In genomic region chr1:230822092-230822581, GRCh38 we compare ENCODE assay signal across 19 cellular contexts. TPM values are rescaled to one million over a fixed set of nuclear protein-coding genes. Genes with fewer than 3 reads are reported as not detected.
DNase-seq lines count a peak whose midpoint lies in the region; ATAC-seq and TF ChIP-seq lines count a peak whose summit lies in the region.
"Had no signal": no experiment of that assay in that cellular context is flagged by ENCODE, and none has a peak within 500 bp of the region (broad histone marks: within the 10 kb centered on the region; RNA-seq: fewer than 3 reads in every experiment).

No MANE protein-coding gene starts in this region.

- H3F3A ChIP-seq in GM23338 (replicated peaks; ENCODE audit: low read depth): no peaks in the 10 kb centered on the region

- DNase-seq in GM03348 (ENCODE audit: low spot score): peak; percentile 84
- peak; percentile 58 for DNase-seq in dedifferentiated amniotic fluid mesenchymal stem cell (ENCODE audit: extremely low spot score)
- DNase-seq in islet precursor cell: peak; percentile 14
- peak in 1 of 2 donors; percentile 87 for DNase-seq in suprapubic skin (ENCODE audit: low spot score in 2 of 2)
- no peak for DNase-seq in GM23338 (ENCODE audit: low spot score)
- DNase-seq in DMS53 treated with DMSO at 0.1 percent for 48 hours (lab: John Stamatoyannopoulos, UW; ENCODE audit: unreplicated experiment): no peak
- no peak for DNase-seq in stimulated activated naive CD4-positive, alpha-beta T cell treated with Interleukin-2 at 50 U/mL for 16 hours (lab: John Stamatoyannopoulos, UW)
- DNase-seq: activated CD4-positive, CD25-positive, alpha-beta regulatory T cell treated with anti-CD3 and anti-CD28 coated beads, Interleukin-2, amount 50 U/mL, for 72 hours; activated naive CD4-positive, alpha-beta T cell treated with anti-CD3 and anti-CD28 coated beads, Interleukin-2, amount 50 U/mL, for 16 hours; central memory CD4-positive, alpha-beta T cell; DND-41; NCI-H82; stomach; T-helper 17 cell had no signal

- H3K27ac Mint-ChIP-seq in GM23338: no peak overlapping the region
- H3K27ac Mint-ChIP-seq: CD14-positive monocyte, memory B cell, T-helper 17 cell had no signal

- WGBS in suprapubic skin: 53% methylated on average over 9 of the region's 13 CpGs

- no peaks in the 10 kb centered on the region; the same call in 1 of the 2 replicates for H4K20me1 ChIP-seq in GM23338 (replicated peaks; ENCODE audit: insufficient read depth)

- no peak for TF ChIP-seq POLR2A in suprapubic skin (IDR thresholded peaks at IDR 0.05)

- H3K9me2 ChIP-seq in GM23338 (ENCODE audit: insufficient read depth): no peaks in the 10 kb centered on the region; the same call in 1 of the 2 replicates

- H3K4me3 Mint-ChIP-seq in GM23338: no peak overlapping the region
- H3K4me3 Mint-ChIP-seq: CD14-positive monocyte, memory B cell, T-helper 17 cell had no signal

- H3K36me3 ChIP-seq in suprapubic skin (no peaks in the 10 kb centered on the region), GM23338 (ENCODE audit: insufficient read depth) (no peaks in the 10 kb centered on the region)
- H3K36me3 ChIP-seq: neutrophil, stomach had no signal

- no peaks in the 10 kb centered on the region for H3K9me3 Mint-ChIP-seq in GM23338
- H3K9me3 Mint-ChIP-seq: memory B cell had no signal

- no peaks in the 10 kb centered on the region for H3K4me1 Mint-ChIP-seq in GM23338
- H3K4me1 Mint-ChIP-seq: memory B cell had no signal

- H3K27ac ChIP-seq in suprapubic skin: peak overlapping the region; percentile 16
- H3K27ac ChIP-seq in GM23338 (ENCODE audit: low read depth): no peak overlapping the region
- H3K27ac ChIP-seq: epithelial cell of prostate, neutrophil had no signal

- no peak for TF ChIP-seq CTCF in suprapubic skin (IDR thresholded peaks at IDR 0.05)
- TF ChIP-seq CTCF in GM23338 (conservative IDR thresholded peaks at IDR 0.05; ENCODE audit: low read depth in 2 of 2): no peak

- TF ChIP-seq EP300 in suprapubic skin (IDR thresholded peaks at IDR 0.05): no peak

- ATAC-seq in GM23338: no peak
- no peak for ATAC-seq in HG03354 (IDR thresholded peaks at IDR 0.05; ENCODE audit: poor library complexity, severe bottlenecking, unreplicated experiment)
- ATAC-seq: T-helper 17 cell had no signal

- H3K4me3 ChIP-seq in suprapubic skin (no peak overlapping the region), GM23338 (no peak overlapping the region)
- H3K4me3 ChIP-seq: stomach had no signal

- H2AFZ ChIP-seq in GM23338: no peak overlapping the region

- H3K4me1 ChIP-seq in suprapubic skin (peaks cover 49% of the 10 kb centered on the region), GM23338 (ENCODE audit: insufficient read depth) (no peaks in the 10 kb centered on the region)

- H3K9me3 ChIP-seq in suprapubic skin: no peaks in the 10 kb centered on the region
- H3K9me3 ChIP-seq: neutrophil, stomach had no signal

- H3K27me3 ChIP-seq in suprapubic skin (no peaks in the 10 kb centered on the region), GM23338 (ENCODE audit: insufficient read depth) (no peaks in the 10 kb centered on the region)
- H3K27me3 ChIP-seq: neutrophil, stomach had no signal

- H3K4me2 ChIP-seq in GM23338: no peak overlapping the region

- no peaks in the 10 kb centered on the region for H3K36me3 Mint-ChIP-seq in GM23338 (ENCODE audit: low read depth)
- H3K36me3 Mint-ChIP-seq: CD14-positive monocyte, memory B cell had no signal

- peaks cover 4% of the 10 kb centered on the region for H3K27me3 Mint-ChIP-seq in GM23338 (ENCODE audit: insufficient read depth, low read depth, poor library complexity)

- H3K79me2 ChIP-seq in GM23338 (replicated peaks; ENCODE audit: insufficient read depth): no peaks in the 10 kb centered on the region

TF ChIP-seq in GM23338, 12 proteins besides CTCF, POLR2A, EP300 and RAD21:
- no peak for TF ChIP-seq NANOG (IDR thresholded peaks at IDR 0.05; ENCODE audit: borderline replicate concordance)
- no peak for TF ChIP-seq JUNB (IDR thresholded peaks at IDR 0.05; ENCODE audit: unreplicated experiment)

RNA-seq across cellular contexts. Expression of gene C1orf198, which starts 46.2 kb away (rescaled TPM):
- 10 to 100 TPM; 42.7 to 70.1 (median 52.5) TPM for total RNA-seq in suprapubic skin
- total RNA-seq in GM23338 (2014; rRNA removed; shearing (Covaris generic)): 46.5 and 46.6 TPM in 2 replicates
- 14.9 and 15.2 TPM in 2 replicates for polyA plus RNA-seq in GM23338 (2016; fragmentation: Nextera tagmentation; extraction: Ambion mirVana)

Comparison
In these comparisons a context has a peak if more than half of its experiments do, and no peak if none do; other contexts are left out.
1. DNase-seq: peak in GM03348 (single experiment), dedifferentiated amniotic fluid mesenchymal stem cell (single experiment) and islet precursor cell (single experiment); none in GM23338 (single experiment), DMS53 treated with DMSO at 0.1 percent for 48 hours (single experiment) and stimulated activated naive CD4-positive, alpha-beta T cell treated with Interleukin-2 at 50 U/mL for 16 hours (single experiment).